14 cellular contexts compared by ENCODE assay signal in genomic region chr14:74963705-74964271, GRCh38. TPM values are rescaled to one million over a fixed set of nuclear protein-coding genes. Genes with fewer than 3 reads are reported as not detected.
DNase-seq lines count a peak whose midpoint lies in the region; ATAC-seq, FAIRE-seq and TF ChIP-seq lines count a peak whose summit lies in the region.
"Had no signal": no experiment of that assay in that cellular context is flagged by ENCODE, and none has a peak within 500 bp of the region (broad histone marks: within the 10 kb centered on the region; RNA-seq: fewer than 3 reads in every experiment).

No MANE protein-coding gene starts in this region.

- no peak overlapping the region for H3K4me3 ChIP-seq in PC-9
- no peak overlapping the region for H3K4me3 ChIP-seq in endothelial cell of umbilical vein (replicated peaks in 1 of 3; ENCODE audit: insufficient read depth in 1 of 3, low read depth in 1 of 3, low read length in 3 of 3)
- no peak overlapping the region for H3K4me3 ChIP-seq in parathyroid adenoma (ENCODE audit: low read depth, low read length)
- no peak overlapping the region for H3K4me3 ChIP-seq in CD8-positive, alpha-beta T cell (ENCODE audit: low read depth, low read length)

- no peaks in the 10 kb centered on the region for H3K9me2 ChIP-seq in PC-9 (ENCODE audit: insufficient read depth)

- BruUV-seq in PC-9 (replicated peaks; lab: Mats Ljungman, UMichigan) = no TSS peak
- no TSS peak for BruUV-seq in endothelial cell of umbilical vein (replicated peaks; lab: Mats Ljungman, UMichigan)

- no peaks in the 10 kb centered on the region for H3K36me3 ChIP-seq in PC-9 (ENCODE audit: low read depth)
- H3K36me3 ChIP-seq in endothelial cell of umbilical vein (ENCODE audit: control insufficient read depth in 2 of 2, extremely low read depth in 1 of 2, insufficient read depth in 2 of 2, low read length in 2 of 2) = no peaks in the 10 kb centered on the region
- H3K36me3 ChIP-seq in parathyroid adenoma (ENCODE audit: control insufficient read depth, insufficient read depth, low read length) = no peaks in the 10 kb centered on the region
- H3K36me3 ChIP-seq in CD8-positive, alpha-beta T cell (ENCODE audit: insufficient read depth, low read length) = no peaks in the 10 kb centered on the region
- H3K36me3 ChIP-seq: neutrophil had no signal

- dilution Hi-C loops in endothelial cell of umbilical vein (cut with MboI; ENCODE audit: extremely low pct_ligation_motif_present, low sequenced_read_pairs) = no loop called here

- H4K20me1 ChIP-seq in PC-9 (ENCODE audit: insufficient read depth) (no peaks in the 10 kb centered on the region), endothelial cell of umbilical vein (replicated peaks; ENCODE audit: control insufficient read depth, extremely low read depth, insufficient read depth, low read length) (no peaks in the 10 kb centered on the region)

- no peaks in the 10 kb centered on the region for H3K9me1 ChIP-seq in endothelial cell of umbilical vein (replicated peaks; ENCODE audit: control insufficient read depth, extremely low read depth, insufficient read depth, low read length)

- no peak overlapping the region for H3K4me3 Mint-ChIP-seq in CD8-positive, alpha-beta T cell

- H3K27ac Mint-ChIP-seq in CD8-positive, alpha-beta T cell = no peak overlapping the region

- H3K27me3 ChIP-seq in PC-9 (ENCODE audit: insufficient read depth, low read depth) (no peaks in the 10 kb centered on the region), endothelial cell of umbilical vein (ENCODE audit: control insufficient read depth in 2 of 2, insufficient read depth in 2 of 2, low read length in 2 of 2) (no peaks in the 10 kb centered on the region), parathyroid adenoma (ENCODE audit: control insufficient read depth, insufficient read depth, low read length) (no peaks in the 10 kb centered on the region)
- H3K27me3 ChIP-seq in CD8-positive, alpha-beta T cell (ENCODE audit: insufficient read depth, low read length) = no peaks in the 10 kb centered on the region
- H3K27me3 ChIP-seq: neutrophil had no signal

- no peaks in the 10 kb centered on the region for H3K4me1 Mint-ChIP-seq in CD8-positive, alpha-beta T cell (ENCODE audit: low read depth)

- H3K9me3 ChIP-seq in PC-9 (ENCODE audit: insufficient read depth, low read depth) = no peaks in the 10 kb centered on the region
- no peaks in the 10 kb centered on the region for H3K9me3 ChIP-seq in endothelial cell of umbilical vein (replicated peaks; ENCODE audit: control insufficient read depth, insufficient read depth, low read length)
- H3K9me3 ChIP-seq in parathyroid adenoma (ENCODE audit: control insufficient read depth, low read length) = no peaks in the 10 kb centered on the region
- no peaks in the 10 kb centered on the region for H3K9me3 ChIP-seq in CD8-positive, alpha-beta T cell (ENCODE audit: low read length)
- H3K9me3 ChIP-seq: neutrophil had no signal

- no peak for ATAC-seq in CD8-positive, alpha-beta T cell
- ATAC-seq: HCT116 had no signal

- CTCF ChIA-PET in PC-9 (lab: Charles Lee) (interaction anchor here (0.6 to 1.7 kb wide), 7 partner anchors 11 to 158 kb away, joined by 3 to 5 read pairs (median 4); no protein-coding TSS in a partner anchor), endothelial cell of umbilical vein (lab: Charles Lee) (interaction anchor here (1.0 to 2.7 kb wide), 4 partner anchors 9 to 105 kb away, joined by 3 to 15 read pairs (median 8); partner anchors contain the start of genes PGF and ZC2HC1C)
- CTCF ChIA-PET in CD8-positive, alpha-beta T cell (lab: Charles Lee) = interaction anchor here (1.2 kb wide), 2 partner anchors 23 to 125 kb away, joined by 3 to 4 read pairs; no protein-coding TSS in a partner anchor

- no peaks in the 10 kb centered on the region for H3K27me3 Mint-ChIP-seq in CD8-positive, alpha-beta T cell (ENCODE audit: low read depth)

- peaks cover 6% of the 10 kb centered on the region; the same call in 1 of the 2 replicates for H3F3A ChIP-seq in PC-9 (ENCODE audit: insufficient read depth, low read depth)

- H3K4me1 ChIP-seq in PC-9 (replicated peaks; ENCODE audit: insufficient read depth) = peaks cover 40% of the 10 kb centered on the region
- peaks cover 29% of the 10 kb centered on the region for H3K4me1 ChIP-seq in endothelial cell of umbilical vein (ENCODE audit: control insufficient read depth, extremely low read depth, insufficient read depth, low read length)
- H3K4me1 ChIP-seq in parathyroid adenoma = peaks cover 21% of the 10 kb centered on the region
- H3K4me1 ChIP-seq in CD8-positive, alpha-beta T cell (ENCODE audit: insufficient read depth, low read length) = no peaks in the 10 kb centered on the region

- intact Hi-C loops in PC-9 (cut with micrococcal nuclease; ENCODE audit: unreplicated experiment) = no loop called here
- intact Hi-C loops in endothelial cell of umbilical vein (cut with micrococcal nuclease) = no loop called here
- intact Hi-C loops in CD8-positive, alpha-beta T cell (cut with DNase I, micrococcal nuclease) = no loop called here

- no peaks in the 10 kb centered on the region for H3K9me3 Mint-ChIP-seq in CD8-positive, alpha-beta T cell

- H3K4me2 ChIP-seq in PC-9 (peak overlapping the region; percentile 4; the same call in 1 of the 2 replicates), endothelial cell of umbilical vein (ENCODE audit: insufficient read depth, low read length) (no peak overlapping the region), parathyroid adenoma (ENCODE audit: low read length) (no peak overlapping the region)

- POLR2A ChIA-PET in PC-9 (lab: Charles Lee; ENCODE audit: unreplicated experiment) = interaction anchor here (0.5 to 1.1 kb wide), 5 partner anchors 8 to 696 kb away, joined by 3 to 5 read pairs (median 4); partner anchors contain the start of gene PGF
- POLR2A ChIA-PET in endothelial cell of umbilical vein (lab: Charles Lee) = interaction anchor here (2.1 to 2.5 kb wide), 2 partner anchors 9 to 17 kb away, joined by 7 to 20 read pairs; partner anchors contain the start of gene PGF
- POLR2A ChIA-PET in CD8-positive, alpha-beta T cell (lab: Charles Lee) = interaction anchor here (1.6 kb wide), 1 partner anchor 9 kb away, joined by 4 read pairs; the partner anchor contains the start of gene PGF

- no peaks in the 10 kb centered on the region for H3K36me3 Mint-ChIP-seq in CD8-positive, alpha-beta T cell

- DNase-seq in EL = peak; percentile 37
- DNase-seq in PC-9 = peak; percentile 73 to 76
- no peak for DNase-seq in endothelial cell of umbilical vein (ENCODE audit: low read depth, low spot score)
- DNase-seq in NCI-H146 treated with DMSO at 0.1 percent for 48 hours (lab: John Stamatoyannopoulos, UW; ENCODE audit: unreplicated experiment) = no peak
- no peak for DNase-seq in CD8-positive, alpha-beta T cell
- no peak for DNase-seq in AG08396 (ENCODE audit: low spot score)
- DNase-seq in NCI-H526 (lab: John Stamatoyannopoulos, UW) = no peak
- DNase-seq: activated effector memory CD4-positive, alpha-beta T cell treated with anti-CD3 and anti-CD28 coated beads, Interleukin-2, amount 50 U/mL, for 16 hours; effector CD8-positive, alpha-beta T cell; trophoblast cell had no signal

- no peak overlapping the region for H3K27ac ChIP-seq in PC-9
- H3K27ac ChIP-seq in endothelial cell of umbilical vein (ENCODE audit: insufficient read depth, low read depth, low read length) = peak overlapping the region; percentile 4
- peak overlapping the region; percentile 79 for H3K27ac ChIP-seq in parathyroid adenoma
- no peak overlapping the region for H3K27ac ChIP-seq in CD8-positive, alpha-beta T cell (ENCODE audit: low read depth, low read length)
- H3K27ac ChIP-seq: neutrophil, VCaP had no signal

- no peak for TF ChIP-seq POLR2A in endothelial cell of umbilical vein (IDR thresholded peaks at IDR 0.05; ENCODE audit: low read depth, low read length)

- H3K79me2 ChIP-seq in PC-9 (ENCODE audit: low read depth) (no peaks in the 10 kb centered on the region), endothelial cell of umbilical vein (ENCODE audit: control insufficient read depth, insufficient read depth, low read length) (no peaks in the 10 kb centered on the region), parathyroid adenoma (no peaks in the 10 kb centered on the region)

- TF ChIP-seq CTCF in PC-9 (conservative IDR thresholded peaks at IDR 0.05) (no peak), endothelial cell of umbilical vein (IDR thresholded peaks at IDR 0.05; ENCODE audit: extremely low read depth in 1 of 2, insufficient read depth in 1 of 2, low read depth in 1 of 2, low read length in 2 of 2) (no peak), parathyroid adenoma (IDR thresholded peaks at IDR 0.05) (no peak)
- no peak for TF ChIP-seq CTCF in CD8-positive, alpha-beta T cell (IDR thresholded peaks at IDR 0.05)

- H2AFZ ChIP-seq in PC-9 (0 out of 2 replicates have a peak overlapping the region, but pooled peaks have one; percentile 0), endothelial cell of umbilical vein (ENCODE audit: low read depth, low read length) (no peak overlapping the region), parathyroid adenoma (peak overlapping the region; percentile 88)

- H3K9ac ChIP-seq in endothelial cell of umbilical vein (replicated peaks; ENCODE audit: extremely low read depth, insufficient read depth, low read length) (no peak overlapping the region), parathyroid adenoma (no peak overlapping the region)

- FAIRE-seq in endothelial cell of umbilical vein (lab: Jason Lieb, UNC) = no peak

RNA-seq across cellular contexts. Expression of gene PGF, which starts 8.4 kb away (rescaled TPM):
- total RNA-seq in PC-9 (2021) = 8.9 and 11.7 TPM in 2 replicates
- total RNA-seq in endothelial cell of umbilical vein = 206 and 254 TPM in 2 replicates
- 89.0 and 102 TPM in 2 replicates for polyA plus RNA-seq in endothelial cell of umbilical vein
- polyA plus RNA-seq in endothelial cell of umbilical vein (2011; cell fraction: cytosol; rRNA removed) = 47.5 and 62.9 TPM in 2 replicates
- 103 TPM in 2 replicates for polyA plus RNA-seq in endothelial cell of umbilical vein (2011; cell fraction: nucleus; rRNA removed)
- polyA plus RNA-seq in endothelial cell of umbilical vein (2012) = 68.6 and 97.1 TPM in 2 replicates
- polyA minus RNA-seq in endothelial cell of umbilical vein = 49.2 and 69.1 TPM in 2 replicates
- polyA minus RNA-seq in endothelial cell of umbilical vein (2011; cell fraction: cytosol; rRNA and poly(A)+ RNA removed) = not detected
- 84.1 and 105 TPM in 2 replicates for polyA minus RNA-seq in endothelial cell of umbilical vein (2011; cell fraction: nucleus; rRNA and poly(A)+ RNA removed)
- total RNA-seq in CD8-positive, alpha-beta T cell = under 1 TPM in 1 of 2 experiments, not detected in 1; 0.44 TPM

RNA-seq across cellular contexts. Expression of gene EIF2B2, which starts 38.9 kb away (rescaled TPM):
- total RNA-seq in PC-9 (2021) (131 and 139 TPM in 2 replicates), endothelial cell of umbilical vein (97.0 and 103 TPM in 2 replicates)
- polyA plus RNA-seq in endothelial cell of umbilical vein = 143 and 146 TPM in 2 replicates
- 124 and 125 TPM in 2 replicates for polyA plus RNA-seq in endothelial cell of umbilical vein (2011; cell fraction: cytosol; rRNA removed)
- 101 and 104 TPM in 2 replicates for polyA plus RNA-seq in endothelial cell of umbilical vein (2011; cell fraction: nucleus; rRNA removed)
- 71.5 and 81.7 TPM in 2 replicates for polyA plus RNA-seq in endothelial cell of umbilical vein (2012)
- polyA minus RNA-seq in endothelial cell of umbilical vein = 89.0 and 115 TPM in 2 replicates
- polyA minus RNA-seq in endothelial cell of umbilical vein (2011; cell fraction: cytosol; rRNA and poly(A)+ RNA removed) = 36.6 TPM
- polyA minus RNA-seq in endothelial cell of umbilical vein (2011; cell fraction: nucleus; rRNA and poly(A)+ RNA removed) = 65.0 and 65.2 TPM in 2 replicates
- 10 to 100 TPM; 19.8 to 20.6 TPM for total RNA-seq in CD8-positive, alpha-beta T cell

RNA-seq across cellular contexts. Expression of gene RPS6KL1, which starts 40.7 kb away (rescaled TPM):
- 3.4 and 4.2 TPM in 2 replicates for total RNA-seq in PC-9 (2021)
- 23.8 and 25.6 TPM in 2 replicates for total RNA-seq in endothelial cell of umbilical vein
- 10.2 TPM in 2 replicates for polyA plus RNA-seq in endothelial cell of umbilical vein
- polyA plus RNA-seq in endothelial cell of umbilical vein (2011; cell fraction: cytosol; rRNA removed) = 8.3 and 9.6 TPM in 2 replicates
- 44.8 and 45.3 TPM in 2 replicates for polyA plus RNA-seq in endothelial cell of umbilical vein (2011; cell fraction: nucleus; rRNA removed)
- 15.8 and 17.7 TPM in 2 replicates for polyA plus RNA-seq in endothelial cell of umbilical vein (2012)
- 22.9 and 29.7 TPM in 2 replicates for polyA minus RNA-seq in endothelial cell of umbilical vein
- 1.3 TPM for polyA minus RNA-seq in endothelial cell of umbilical vein (2011; cell fraction: cytosol; rRNA and poly(A)+ RNA removed)
- 21.8 and 24.8 TPM in 2 replicates for polyA minus RNA-seq in endothelial cell of umbilical vein (2011; cell fraction: nucleus; rRNA and poly(A)+ RNA removed)
- total RNA-seq in CD8-positive, alpha-beta T cell = 10 to 100 TPM in 1 of 2 experiments, 1 to 10 TPM in 1; 8.9 to 10.8 TPM

Comparison
In these comparisons a context has a peak if more than half of its experiments do, and no peak if none do; other contexts are left out.
1. DNase-seq: peak in EL (single experiment) and PC-9 (2 of 2); none in endothelial cell of umbilical vein (single experiment), NCI-H146 treated with DMSO at 0.1 percent for 48 hours (single experiment), CD8-positive, alpha-beta T cell (0 of 7), AG08396 (single experiment) and NCI-H526 (0 of 2).
2. H3K27ac ChIP-seq: peak in endothelial cell of umbilical vein (single experiment) and parathyroid adenoma (single experiment); none in PC-9 (single experiment) and CD8-positive, alpha-beta T cell (single experiment).
3. RNA of gene PGF, which starts 8.4 kb away (total RNA-seq): 206 to 254 TPM in endothelial cell of umbilical vein; 8.9 to 11.7 TPM in PC-9 and 0.44 TPM in CD8-positive, alpha-beta T cell; every median in the first group is over 10 times any median in the second.